ENCODE assay signal across 8 cellular contexts in genomic region chr16:81889896-81890634, GRCh38.
DNase-seq lines count a peak whose midpoint lies in the region; ATAC-seq, FAIRE-seq and TF ChIP-seq lines count a peak whose summit lies in the region.

No MANE protein-coding gene starts in this region.

- H3K27me3 Mint-ChIP-seq in effector memory CD8-positive, alpha-beta T cell = no peaks in the 10 kb centered on the region

- H3K4me3 Mint-ChIP-seq in effector memory CD8-positive, alpha-beta T cell = no peak overlapping the region

- ATAC-seq in effector memory CD8-positive, alpha-beta T cell (replicated peaks) = peak; percentile 64
- ATAC-seq in GM21786 (IDR thresholded peaks at IDR 0.05; ENCODE audit: unreplicated experiment) = no peak

- no peak for TF ChIP-seq POLR2A in H54 (IDR thresholded peaks at IDR 0.05; ENCODE audit: low read depth, low read length)

- no peak for FAIRE-seq in H54 (lab: Jason Lieb, UNC)

- H3K27ac Mint-ChIP-seq in effector memory CD8-positive, alpha-beta T cell = no peak overlapping the region

- H3K9me3 Mint-ChIP-seq in effector memory CD8-positive, alpha-beta T cell = no peaks in the 10 kb centered on the region

- peaks cover 3 to 7% of the 10 kb centered on the region in 2 donors for H3K4me1 Mint-ChIP-seq in effector memory CD8-positive, alpha-beta T cell (ENCODE audit: low read depth in 2 of 2)

- DNase-seq in COLO829 (ENCODE audit: low spot score) (peak; percentile 51), H54 (ENCODE audit: insufficient read length, low spot score) (peak; percentile 72), NCI-H460 (ENCODE audit: extremely low read depth, low read depth) (peak; percentile 56), midbrain (lab: John Stamatoyannopoulos, UW) (peak; percentile 70)
- DNase-seq in activated CD4-positive, alpha-beta T cell treated with anti-CD3 and anti-CD28 coated beads, Interleukin-2, amount 50 U/mL, for 48 hours = peak; percentile 49 to 65
- DNase-seq in effector memory CD8-positive, alpha-beta T cell = peak; percentile 46 to 62 (median 48)
- peak; percentile 12 to 14 for DNase-seq in stimulated activated CD8-positive, alpha-beta memory T cell treated with anti-CD3 and anti-CD28 coated beads, Interleukin-7, amount 100 ng/mL, for 4 hours (ENCODE audit: low read depth in 2 of 2)

- H3K36me3 Mint-ChIP-seq in effector memory CD8-positive, alpha-beta T cell (ENCODE audit: insufficient read depth) = peaks cover 17% of the 10 kb centered on the region

Comparison
In these comparisons a context has a peak if more than half of its experiments do, and no peak if none do; other contexts are left out.
1. DNase-seq: peak in every context shown above with its lines; median percentile 72 in H54; 70 in midbrain; 57 in activated CD4-positive, alpha-beta T cell treated with anti-CD3 and anti-CD28 coated beads, Interleukin-2, amount 50 U/mL, for 48 hours; 56 in NCI-H460; 51 in COLO829; 48 in effector memory CD8-positive, alpha-beta T cell; 13 in stimulated activated CD8-positive, alpha-beta memory T cell treated with anti-CD3 and anti-CD28 coated beads, Interleukin-7, amount 100 ng/mL, for 4 hours.